In genomic region chr3:49388416-49388815, GRCh38 we compare ENCODE assay signal across 16 cellular contexts. TPM values are rescaled to one million over a fixed set of nuclear protein-coding genes. Genes with fewer than 3 reads are reported as not detected.
DNase-seq lines count a peak whose midpoint lies in the region; ATAC-seq and TF ChIP-seq lines count a peak whose summit lies in the region.
"Had no signal": no experiment of that assay in that cellular context is flagged by ENCODE, and none has a peak within 500 bp of the region (broad histone marks: within the 10 kb centered on the region; RNA-seq: fewer than 3 reads in every experiment).

No MANE protein-coding gene starts in this region.

- intact Hi-C loops in CD14-positive monocyte (cut with micrococcal nuclease): loop anchor here in 1 of 2 donors (5.0 kb wide), 1 partner anchor 46 kb away; the partner anchor contains the start of gene USP4

- H3K27me3 Mint-ChIP-seq in CD14-positive monocyte (ENCODE audit: low read depth in 3 of 3): peaks cover 0 to 3% (median 2%) of the 10 kb centered on the region in 3 donors
- H3K27me3 Mint-ChIP-seq in HFFc6 (ENCODE audit: insufficient read depth): peaks cover 4% of the 10 kb centered on the region
- no peaks in the 10 kb centered on the region for H3K27me3 Mint-ChIP-seq in central memory CD8-positive, alpha-beta T cell
- H3K27me3 Mint-ChIP-seq in natural killer cell treated with Interleukin-12 subunit alpha and Interleukin-12 subunit beta and Interleukin-15 and Interleukin-18, amount 100 ng/mL, for 72 hours: no peaks in the 10 kb centered on the region

- TF ChIP-seq CTCF in CD14-positive monocyte (IDR thresholded peaks at IDR 0.05) (no peak), HFFc6 (IDR thresholded peaks at IDR 0.05) (no peak)

- H3K27ac Mint-ChIP-seq in CD14-positive monocyte: peak overlapping the region in 5 of 7 donors; percentile 78 to 90 (median 87)
- H3K27ac Mint-ChIP-seq in HFFc6: peak overlapping the region; percentile 59; the same call in 1 of the 2 replicates
- peak overlapping the region; percentile 44 for H3K27ac Mint-ChIP-seq in central memory CD8-positive, alpha-beta T cell (ENCODE audit: low read depth)
- H3K27ac Mint-ChIP-seq in natural killer cell treated with Interleukin-12 subunit alpha and Interleukin-12 subunit beta and Interleukin-15 and Interleukin-18, amount 100 ng/mL, for 72 hours: peak overlapping the region; percentile 20 to 77

- no peak overlapping the region for H3K4me3 Mint-ChIP-seq in CD14-positive monocyte
- no peak overlapping the region for H3K4me3 Mint-ChIP-seq in HFFc6
- no peak overlapping the region for H3K4me3 Mint-ChIP-seq in central memory CD8-positive, alpha-beta T cell
- H3K4me3 Mint-ChIP-seq in natural killer cell treated with Interleukin-12 subunit alpha and Interleukin-12 subunit beta and Interleukin-15 and Interleukin-18, amount 100 ng/mL, for 72 hours: no peak overlapping the region

- peaks cover 58% of the 10 kb centered on the region for H3K4me1 Mint-ChIP-seq in CD14-positive monocyte
- peaks cover 35% of the 10 kb centered on the region for H3K4me1 Mint-ChIP-seq in HFFc6 (ENCODE audit: low read depth)
- peaks cover 52% of the 10 kb centered on the region for H3K4me1 Mint-ChIP-seq in central memory CD8-positive, alpha-beta T cell
- H3K4me1 Mint-ChIP-seq in natural killer cell treated with Interleukin-12 subunit alpha and Interleukin-12 subunit beta and Interleukin-15 and Interleukin-18, amount 100 ng/mL, for 72 hours (ENCODE audit: low read depth in 2 of 2): peaks cover 43 to 46% of the 10 kb centered on the region in 2 donors

- DNase-seq in CD14-positive monocyte (ENCODE audit: low spot score) (no peak), HFFc6 (no peak), NOMO-1 treated with dmso at 0.1 percent for 144 hours (lab: John Stamatoyannopoulos, UW; ENCODE audit: unreplicated experiment) (no peak), NCI-H1092 (lab: John Stamatoyannopoulos, UW) (no peak), T-helper 1 cell (no peak)
- no peak for DNase-seq in central memory CD8-positive, alpha-beta T cell (ENCODE audit: low spot score in 2 of 2)
- DNase-seq in natural killer cell treated with Interleukin-12 subunit alpha and Interleukin-12 subunit beta and Interleukin-15 and Interleukin-18, amount 100 ng/mL, for 72 hours (ENCODE audit: low spot score): no peak
- DNase-seq: activated naive CD4-positive, alpha-beta T cell; brain microvascular endothelial cell; effector CD4-positive, alpha-beta T cell; H7; left ventricle myocardium superior; NCI-H1694; NCI-H510A; stimulated activated CD4-positive, alpha-beta T cell treated with anti-CD3 and anti-CD28 coated beads, Interleukin-2, amount 100 ng/mL, for 24 hours had no signal

- H3K9me3 Mint-ChIP-seq in CD14-positive monocyte (no peaks in the 10 kb centered on the region), HFFc6 (no peaks in the 10 kb centered on the region)
- H3K9me3 Mint-ChIP-seq in central memory CD8-positive, alpha-beta T cell: no peaks in the 10 kb centered on the region
- no peaks in the 10 kb centered on the region for H3K9me3 Mint-ChIP-seq in natural killer cell treated with Interleukin-12 subunit alpha and Interleukin-12 subunit beta and Interleukin-15 and Interleukin-18, amount 100 ng/mL, for 72 hours

- H3K36me3 Mint-ChIP-seq in CD14-positive monocyte: peaks cover 6 to 23% of the 10 kb centered on the region in 2 donors
- peaks cover 30% of the 10 kb centered on the region for H3K36me3 Mint-ChIP-seq in HFFc6 (ENCODE audit: low read depth)
- H3K36me3 Mint-ChIP-seq in central memory CD8-positive, alpha-beta T cell (ENCODE audit: insufficient read depth): peaks cover 7% of the 10 kb centered on the region
- H3K36me3 Mint-ChIP-seq in natural killer cell treated with Interleukin-12 subunit alpha and Interleukin-12 subunit beta and Interleukin-15 and Interleukin-18, amount 100 ng/mL, for 72 hours: no peaks in the 10 kb centered on the region

- ATAC-seq in central memory CD8-positive, alpha-beta T cell (replicated peaks; ENCODE audit: extremely low read depth, poor library complexity, severe bottlenecking): no peak
- peak; percentile 57 to 73 for ATAC-seq in natural killer cell treated with Interleukin-12 subunit alpha and Interleukin-12 subunit beta and Interleukin-15 and Interleukin-18, amount 100 ng/mL, for 72 hours
- no peak for ATAC-seq in GM18858 (IDR thresholded peaks at IDR 0.05; ENCODE audit: unreplicated experiment)
- ATAC-seq: left ventricle myocardium superior had no signal

RNA-seq across cellular contexts. Expression of gene RHOA, which starts 23.4 kb away (rescaled TPM):
- 1,000 to 10,000 TPM; 1,179 to 1,306 TPM for polyA plus RNA-seq in CD14-positive monocyte
- total RNA-seq in HFFc6 (2021; fragmentation: NEBNext Ultra II Directional; extraction: Animal tissue kit (Norgen Biotek cat#: 25700)): 100 to 1,000 TPM; 703 to 739 (median 716) TPM
- 100 to 1,000 TPM; 436 to 448 TPM for total RNA-seq in natural killer cell treated with Interleukin-12 subunit alpha and Interleukin-12 subunit beta and Interleukin-15 and Interleukin-18, amount 100 ng/mL, for 72 hours

RNA-seq across cellular contexts. Expression of gene TCTA, which starts 23.8 kb away (rescaled TPM):
- 10 to 100 TPM; 22.4 to 26.7 TPM for polyA plus RNA-seq in CD14-positive monocyte
- 10 to 100 TPM; 45.5 to 58.7 (median 49.9) TPM for total RNA-seq in HFFc6 (2021; fragmentation: NEBNext Ultra II Directional; extraction: Animal tissue kit (Norgen Biotek cat#: 25700))
- total RNA-seq in natural killer cell treated with Interleukin-12 subunit alpha and Interleukin-12 subunit beta and Interleukin-15 and Interleukin-18, amount 100 ng/mL, for 72 hours: 10 to 100 TPM; 20.5 to 21.1 TPM

RNA-seq across cellular contexts. Expression of gene GPX1, which starts 30.3 kb away (rescaled TPM):
- 1,000 to 10,000 TPM; 1,394 to 2,105 TPM for polyA plus RNA-seq in CD14-positive monocyte
- 100 to 1,000 TPM; 359 to 607 (median 548) TPM for total RNA-seq in HFFc6 (2021; fragmentation: NEBNext Ultra II Directional; extraction: Animal tissue kit (Norgen Biotek cat#: 25700))
- 100 to 1,000 TPM in 1 of 2 donors, 10 to 100 TPM in 1; 95.4 to 107 TPM for total RNA-seq in natural killer cell treated with Interleukin-12 subunit alpha and Interleukin-12 subunit beta and Interleukin-15 and Interleukin-18, amount 100 ng/mL, for 72 hours

RNA-seq across cellular contexts. Expression of gene AMT, which starts 33.9 kb away (rescaled TPM):
- 1 to 10 TPM; 2.0 to 3.1 TPM for polyA plus RNA-seq in CD14-positive monocyte
- total RNA-seq in HFFc6 (2021; fragmentation: NEBNext Ultra II Directional; extraction: Animal tissue kit (Norgen Biotek cat#: 25700)): 1 to 10 TPM in 5 of 6 experiments, under 1 TPM in 1; 0.78 to 3.2 (median 1.2) TPM
- total RNA-seq in natural killer cell treated with Interleukin-12 subunit alpha and Interleukin-12 subunit beta and Interleukin-15 and Interleukin-18, amount 100 ng/mL, for 72 hours: 1 to 10 TPM; 4.4 to 6.0 TPM

RNA-seq across cellular contexts. Expression of gene NICN1, which starts 40.7 kb away (rescaled TPM):
- polyA plus RNA-seq in CD14-positive monocyte: 1 to 10 TPM; 5.0 to 5.6 TPM
- 10 to 100 TPM; 10.3 to 15.8 (median 13.2) TPM for total RNA-seq in HFFc6 (2021; fragmentation: NEBNext Ultra II Directional; extraction: Animal tissue kit (Norgen Biotek cat#: 25700))
- total RNA-seq in natural killer cell treated with Interleukin-12 subunit alpha and Interleukin-12 subunit beta and Interleukin-15 and Interleukin-18, amount 100 ng/mL, for 72 hours: 10 to 100 TPM; 10.6 to 14.9 TPM

Comparison
In these comparisons a context has a peak if more than half of its experiments do, and no peak if none do; other contexts are left out.
1. ATAC-seq: peak in natural killer cell treated with Interleukin-12 subunit alpha and Interleukin-12 subunit beta and Interleukin-15 and Interleukin-18, amount 100 ng/mL, for 72 hours (2 of 2); none in central memory CD8-positive, alpha-beta T cell (single experiment) and GM18858 (single experiment).
2. Peak in every context shown above with its lines, with median percentiles within 50 percentile points of each other: H3K27ac Mint-ChIP-seq.